In genomic region chr9:129571298-129572051, GRCh38 we compare ENCODE assay signal across 14 cellular contexts. TPM values are rescaled to one million over a fixed set of nuclear protein-coding genes. Genes with fewer than 3 reads are reported as not detected.
DNase-seq lines count a peak whose midpoint lies in the region; ATAC-seq, FAIRE-seq and TF ChIP-seq lines count a peak whose summit lies in the region.
"Had no signal": no experiment of that assay in that cellular context is flagged by ENCODE, and none has a peak within 500 bp of the region (broad histone marks: within the 10 kb centered on the region; RNA-seq: fewer than 3 reads in every experiment).

No MANE protein-coding gene starts in this region.

- H2BK12ac ChIP-seq in mesenchymal stem cell (ENCODE audit: low read length in 2 of 2): peak overlapping the region; percentile 82 to 98

- no peak overlapping the region for H3K4me3 Mint-ChIP-seq in astrocyte (ENCODE audit: unreplicated experiment)
- no peak overlapping the region for H3K4me3 Mint-ChIP-seq in activated naive CD4-positive, alpha-beta T cell treated with anti-CD3 and anti-CD28 coated beads for 36 hours
- H3K4me3 Mint-ChIP-seq: activated CD8-positive, alpha-beta T cell treated with anti-CD3 and anti-CD28 coated beads, Interleukin-2, amount 10 ng/mL, durations not matched to agents 7 days and 5 days had no signal

- H3K4me2 ChIP-seq in astrocyte (ENCODE audit: low read length) (peak overlapping the region; percentile 56), mesenchymal stem cell (ENCODE audit: low read length, poor library complexity, severe bottlenecking) (no peak overlapping the region)

- no peak for ATAC-seq in HG02763 (IDR thresholded peaks at IDR 0.05; ENCODE audit: unreplicated experiment)
- ATAC-seq: activated CD8-positive, alpha-beta T cell treated with anti-CD3 and anti-CD28 coated beads, Interleukin-2, amount 10 ng/mL, durations not matched to agents 7 days and 5 days; GM12878 had no signal

- DNase-seq in astrocyte (ENCODE audit: low read depth): no peak
- DNase-seq in mesenchymal stem cell: no peak
- peak; percentile 54 for DNase-seq in testis
- DNase-seq in activated naive CD4-positive, alpha-beta T cell treated with anti-CD3 and anti-CD28 coated beads for 36 hours: no peak
- no peak for DNase-seq in NCI-H187 (lab: John Stamatoyannopoulos, UW)
- DNase-seq: activated CD8-positive, alpha-beta T cell treated with anti-CD3 and anti-CD28 coated beads, Interleukin-2, amount 10 ng/mL, durations not matched to agents 7 days and 5 days; DMS153; NCI-H1436 treated with DMSO at 0.1 percent for 48 hours; stimulated activated CD4-positive, alpha-beta T cell treated with anti-CD3 and anti-CD28 coated beads, Interleukin-4, amount 100 ng/mL, for 4 hours; T-helper 1 cell had no signal

- no peak overlapping the region for H3K14ac ChIP-seq in mesenchymal stem cell (ENCODE audit: low read length in 2 of 2)

- no peak overlapping the region for H3K23ac ChIP-seq in mesenchymal stem cell (ENCODE audit: low read length in 2 of 2)

- H2AK5ac ChIP-seq in mesenchymal stem cell (ENCODE audit: low read length, severe bottlenecking): peak overlapping the region; percentile 3

- no peaks in the 10 kb centered on the region for H3K36me3 Mint-ChIP-seq in astrocyte (ENCODE audit: low read depth, unreplicated experiment)
- H3K36me3 Mint-ChIP-seq in activated naive CD4-positive, alpha-beta T cell treated with anti-CD3 and anti-CD28 coated beads for 36 hours (ENCODE audit: low read depth): no peaks in the 10 kb centered on the region

- H3K27me3 Mint-ChIP-seq in astrocyte (ENCODE audit: low read depth, unreplicated experiment): no peaks in the 10 kb centered on the region
- peaks cover 19% of the 10 kb centered on the region for H3K27me3 Mint-ChIP-seq in activated naive CD4-positive, alpha-beta T cell treated with anti-CD3 and anti-CD28 coated beads for 36 hours (ENCODE audit: low read depth)

- H3K4me3 ChIP-seq in HUES6 (ENCODE audit: low read depth, low read length): no peak overlapping the region
- no peak overlapping the region for H3K4me3 ChIP-seq in astrocyte (ENCODE audit: insufficient read depth, low read depth, low read length)
- H3K4me3 ChIP-seq in mesenchymal stem cell (ENCODE audit: insufficient read depth in 1 of 2, low read depth in 1 of 2, low read length in 2 of 2): no peak overlapping the region
- no peak overlapping the region for H3K4me3 ChIP-seq in testis
- H3K4me3 ChIP-seq: GM12878 had no signal

- WGBS in mesenchymal stem cell: 86% methylated on average over 13 of the region's 13 CpGs
- 70 to 74% methylated on average over 13 of the region's 13 CpGs for WGBS in testis, 2 donors

- H2BK5ac ChIP-seq in mesenchymal stem cell (ENCODE audit: low read depth, low read length, poor library complexity, severe bottlenecking): no peak overlapping the region

- H3K27ac ChIP-seq in HUES6 (ENCODE audit: low read depth, low read length) (no peak overlapping the region; the same call in 1 of the 2 replicates), astrocyte (ENCODE audit: low read depth, low read length) (peak overlapping the region; percentile 72), mesenchymal stem cell (ENCODE audit: low read length, poor library complexity, severe bottlenecking) (no peak overlapping the region), testis (peak overlapping the region; percentile 57 to 85)

- H4K8ac ChIP-seq in mesenchymal stem cell (ENCODE audit: low read length): no peak overlapping the region

- FAIRE-seq in astrocyte (lab: Jason Lieb, UNC): no peak
- FAIRE-seq: GM12878 had no signal

- H2AFZ ChIP-seq in astrocyte (ENCODE audit: low read depth, low read length) (peak overlapping the region; percentile 21), mesenchymal stem cell (ENCODE audit: low read depth, low read length) (no peak overlapping the region)

- no peaks in the 10 kb centered on the region for H3K79me1 ChIP-seq in mesenchymal stem cell (replicated peaks; ENCODE audit: low read length, poor library complexity, severe bottlenecking)

- H3K4me1 Mint-ChIP-seq in astrocyte (ENCODE audit: low read depth, unreplicated experiment): peaks cover 25% of the 10 kb centered on the region
- H3K4me1 Mint-ChIP-seq in activated naive CD4-positive, alpha-beta T cell treated with anti-CD3 and anti-CD28 coated beads for 36 hours (ENCODE audit: low read depth): peaks cover 18% of the 10 kb centered on the region

- H2BK120ac ChIP-seq in mesenchymal stem cell (ENCODE audit: low read depth, low read length): no peak overlapping the region

- H2BK15ac ChIP-seq in mesenchymal stem cell (ENCODE audit: low read depth, poor library complexity, severe bottlenecking): no peak overlapping the region

- H3K36me3 ChIP-seq in HUES6 (ENCODE audit: control insufficient read depth, insufficient read depth, low read length): no peaks in the 10 kb centered on the region
- no peaks in the 10 kb centered on the region for H3K36me3 ChIP-seq in astrocyte (ENCODE audit: insufficient read depth, low read length)
- no peaks in the 10 kb centered on the region for H3K36me3 ChIP-seq in mesenchymal stem cell (ENCODE audit: control insufficient read depth in 1 of 2, insufficient read depth in 2 of 2, low read depth in 1 of 2, low read length in 2 of 2)
- no peaks in the 10 kb centered on the region for H3K36me3 ChIP-seq in testis (ENCODE audit: low read depth, missing control alignments)

- no peak for TF ChIP-seq CTCF in astrocyte (IDR thresholded peaks at IDR 0.05; ENCODE audit: insufficient read depth, low read depth, low read length)
- no peak for TF ChIP-seq CTCF in testis (IDR thresholded peaks at IDR 0.05)

- intact Hi-C loops in testis (cut with DNase I; ENCODE audit: low total_unique reads): no loop called here
- intact Hi-C loops in activated naive CD4-positive, alpha-beta T cell treated with anti-CD3 and anti-CD28 coated beads for 36 hours (cut with micrococcal nuclease): no loop called here

- H3K18ac ChIP-seq in mesenchymal stem cell (ENCODE audit: low read depth in 1 of 2, low read length in 2 of 2): peak overlapping the region; percentile 87 to 92

- peak overlapping the region; percentile 77 to 96 for H3K4ac ChIP-seq in mesenchymal stem cell (ENCODE audit: low read depth in 1 of 2, low read length in 2 of 2)

- no peak for TF ChIP-seq POLR2A in testis (IDR thresholded peaks at IDR 0.05)

- CTCF ChIA-PET in activated naive CD4-positive, alpha-beta T cell treated with anti-CD3 and anti-CD28 coated beads for 36 hours (lab: Charles Lee): no interaction called here

- peak overlapping the region; percentile 67 for H3K9ac ChIP-seq in HUES6 (ENCODE audit: low read length)
- peak overlapping the region; percentile 62 for H3K9ac ChIP-seq in astrocyte (ENCODE audit: low read length)
- peak overlapping the region; percentile 37 for H3K9ac ChIP-seq in mesenchymal stem cell (ENCODE audit: low read length)

- H4K91ac ChIP-seq in mesenchymal stem cell (ENCODE audit: low read length): peak overlapping the region; percentile 90

- H3K9me3 Mint-ChIP-seq in astrocyte (ENCODE audit: unreplicated experiment): no peaks in the 10 kb centered on the region
- peaks cover 2% of the 10 kb centered on the region for H3K9me3 Mint-ChIP-seq in activated naive CD4-positive, alpha-beta T cell treated with anti-CD3 and anti-CD28 coated beads for 36 hours

- H3K4me1 ChIP-seq in HUES6 (ENCODE audit: control insufficient read depth, insufficient read depth, low read length): peaks cover 40% of the 10 kb centered on the region
- H3K4me1 ChIP-seq in astrocyte (ENCODE audit: insufficient read depth, low read length): peaks cover 55% of the 10 kb centered on the region
- peaks cover 46% of the 10 kb centered on the region for H3K4me1 ChIP-seq in mesenchymal stem cell (ENCODE audit: control insufficient read depth, insufficient read depth, low read depth, low read length)
- peaks cover 31% of the 10 kb centered on the region for H3K4me1 ChIP-seq in testis

- H3K27me3 ChIP-seq in HUES6 (ENCODE audit: control insufficient read depth, insufficient read depth, low read length): no peaks in the 10 kb centered on the region
- H3K27me3 ChIP-seq in astrocyte (ENCODE audit: insufficient read depth, low read length): no peaks in the 10 kb centered on the region
- H3K27me3 ChIP-seq in mesenchymal stem cell (ENCODE audit: control insufficient read depth in 1 of 2, insufficient read depth in 1 of 2, low read length in 2 of 2): no peaks in the 10 kb centered on the region
- H3K27me3 ChIP-seq in testis: no peaks in the 10 kb centered on the region

- H4K20me1 ChIP-seq in astrocyte (ENCODE audit: insufficient read depth, low read length): no peaks in the 10 kb centered on the region

- peaks cover 18% of the 10 kb centered on the region; the same call in 1 of the 2 replicates for H3K9me3 ChIP-seq in HUES6 (ENCODE audit: control insufficient read depth, insufficient read depth, low read depth, low read length)
- no peaks in the 10 kb centered on the region for H3K9me3 ChIP-seq in astrocyte (ENCODE audit: insufficient read depth, low read depth, low read length)
- H3K9me3 ChIP-seq in mesenchymal stem cell (ENCODE audit: control insufficient read depth, low read length): no peaks in the 10 kb centered on the region
- no peaks in the 10 kb centered on the region for H3K9me3 ChIP-seq in testis

- H3K79me2 ChIP-seq in astrocyte (ENCODE audit: insufficient read depth, low read length): no peaks in the 10 kb centered on the region

- peak overlapping the region; percentile 90 for H3K27ac Mint-ChIP-seq in astrocyte (ENCODE audit: unreplicated experiment)
- H3K27ac Mint-ChIP-seq in activated naive CD4-positive, alpha-beta T cell treated with anti-CD3 and anti-CD28 coated beads for 36 hours: no peak overlapping the region
- H3K27ac Mint-ChIP-seq: activated CD8-positive, alpha-beta T cell treated with anti-CD3 and anti-CD28 coated beads, Interleukin-2, amount 10 ng/mL, durations not matched to agents 7 days and 5 days had no signal

RNA-seq across cellular contexts. Expression of gene C9orf50, which starts 49.4 kb away (rescaled TPM):
- total RNA-seq in astrocyte (0.41 TPM in 1 of 2 replicates, not detected in the other), testis (1 to 10 TPM; 3.7 to 9.4 TPM)
- polyA plus RNA-seq in mesenchymal stem cell (2013, experiment 1 of 2): 0.03 TPM
- 0.04 TPM for polyA plus RNA-seq in mesenchymal stem cell (2013, experiment 2 of 2)
- polyA plus RNA-seq in testis (ENCODE audit: insufficient read depth, low read depth, low replicate concordance): 14.6 TPM
- not detected for total RNA-seq in activated naive CD4-positive, alpha-beta T cell treated with anti-CD3 and anti-CD28 coated beads for 36 hours
- total RNA-seq: activated CD8-positive, alpha-beta T cell treated with anti-CD3 and anti-CD28 coated beads, Interleukin-2, amount 10 ng/mL, durations not matched to agents 7 days and 5 days; GM12878; subcutaneous adipose tissue had no signal
- polyA plus RNA-seq: GM12878 had no signal

RNA-seq across cellular contexts. Expression of gene NTMT1, which starts 54.5 kb away (rescaled TPM):
- total RNA-seq in astrocyte: 54.0 and 55.1 TPM in 2 replicates
- 38.5 TPM for polyA plus RNA-seq in mesenchymal stem cell (2013, experiment 1 of 2)
- 39.6 TPM for polyA plus RNA-seq in mesenchymal stem cell (2013, experiment 2 of 2)
- 10 to 100 TPM; 71.8 to 82.6 TPM for total RNA-seq in testis
- polyA plus RNA-seq in testis (ENCODE audit: insufficient read depth, low read depth, low replicate concordance): 189 TPM
- 10 to 100 TPM; 58.6 to 59.3 TPM for total RNA-seq in activated naive CD4-positive, alpha-beta T cell treated with anti-CD3 and anti-CD28 coated beads for 36 hours

Comparison
In these comparisons a context has a peak if more than half of its experiments do, and no peak if none do; other contexts are left out.
1. H3K27ac ChIP-seq: peak in astrocyte (single experiment) and testis (2 of 2); none in HUES6 (single experiment) and mesenchymal stem cell (single experiment).
2. Peak in every context shown above with its lines, with median percentiles within 50 percentile points of each other: H3K9ac ChIP-seq.